9 cellular contexts compared by ENCODE assay signal in genomic region chr6:131116755-131117360, GRCh38. TPM values are rescaled to one million over a fixed set of nuclear protein-coding genes. Genes with fewer than 3 reads are reported as not detected.
DNase-seq lines count a peak whose midpoint lies in the region; ATAC-seq and TF ChIP-seq lines count a peak whose summit lies in the region.
"Had no signal": no experiment of that assay in that cellular context is flagged by ENCODE, and none has a peak within 500 bp of the region (broad histone marks: within the 10 kb centered on the region; RNA-seq: fewer than 3 reads in every experiment).

No MANE protein-coding gene starts in this region.

- intact Hi-C loops in activated CD8-positive, alpha-beta T cell treated with anti-CD3 and anti-CD28 coated beads for 36 hours (cut with micrococcal nuclease), result loop anchor here (1.0 kb wide), 1 partner anchor 232 kb away; no protein-coding TSS in a partner anchor

- no peak overlapping the region for H3K4me3 Mint-ChIP-seq in activated CD8-positive, alpha-beta T cell treated with anti-CD3 and anti-CD28 coated beads for 36 hours
- no peak overlapping the region for H3K4me3 Mint-ChIP-seq in activated CD8-positive, alpha-beta T cell treated with anti-CD3 and anti-CD28 coated beads, Interleukin-2, amount 10 ng/mL, durations not matched to agents 7 days and 5 days
- no peak overlapping the region for H3K4me3 Mint-ChIP-seq in mesothelial cell of epicardium
- H3K4me3 Mint-ChIP-seq in activated naive CD8-positive, alpha-beta T cell treated with anti-CD3 and anti-CD28 coated beads, Interleukin-2, amount 50 U/mL, for 24 hours, result no peak overlapping the region

- H3K27me3 Mint-ChIP-seq in activated CD8-positive, alpha-beta T cell treated with anti-CD3 and anti-CD28 coated beads for 36 hours, result peaks cover 1% of the 10 kb centered on the region
- no peaks in the 10 kb centered on the region for H3K27me3 Mint-ChIP-seq in activated CD8-positive, alpha-beta T cell treated with anti-CD3 and anti-CD28 coated beads, Interleukin-2, amount 10 ng/mL, durations not matched to agents 7 days and 5 days (ENCODE audit: low read depth)
- H3K27me3 Mint-ChIP-seq in mesothelial cell of epicardium (ENCODE audit: low read depth), result no peaks in the 10 kb centered on the region
- H3K27me3 Mint-ChIP-seq in activated naive CD8-positive, alpha-beta T cell treated with anti-CD3 and anti-CD28 coated beads, Interleukin-2, amount 50 U/mL, for 24 hours, result no peaks in the 10 kb centered on the region

- H3K4me1 Mint-ChIP-seq in activated CD8-positive, alpha-beta T cell treated with anti-CD3 and anti-CD28 coated beads for 36 hours (ENCODE audit: low read depth), result no peaks in the 10 kb centered on the region
- H3K4me1 Mint-ChIP-seq in activated CD8-positive, alpha-beta T cell treated with anti-CD3 and anti-CD28 coated beads, Interleukin-2, amount 10 ng/mL, durations not matched to agents 7 days and 5 days (ENCODE audit: low read depth), result no peaks in the 10 kb centered on the region
- H3K4me1 Mint-ChIP-seq in mesothelial cell of epicardium, result peaks cover 3% of the 10 kb centered on the region
- no peaks in the 10 kb centered on the region for H3K4me1 Mint-ChIP-seq in activated naive CD8-positive, alpha-beta T cell treated with anti-CD3 and anti-CD28 coated beads, Interleukin-2, amount 50 U/mL, for 24 hours

- no peaks in the 10 kb centered on the region for H3K36me3 Mint-ChIP-seq in activated CD8-positive, alpha-beta T cell treated with anti-CD3 and anti-CD28 coated beads for 36 hours (ENCODE audit: low read depth)
- H3K36me3 Mint-ChIP-seq in activated CD8-positive, alpha-beta T cell treated with anti-CD3 and anti-CD28 coated beads, Interleukin-2, amount 10 ng/mL, durations not matched to agents 7 days and 5 days (ENCODE audit: low read depth), result no peaks in the 10 kb centered on the region
- peaks cover 1% of the 10 kb centered on the region for H3K36me3 Mint-ChIP-seq in mesothelial cell of epicardium
- H3K36me3 Mint-ChIP-seq in activated naive CD8-positive, alpha-beta T cell treated with anti-CD3 and anti-CD28 coated beads, Interleukin-2, amount 50 U/mL, for 24 hours (ENCODE audit: low read depth), result no peaks in the 10 kb centered on the region
- H3K36me3 Mint-ChIP-seq: activated naive CD4-positive, alpha-beta T cell treated with anti-CD3 and anti-CD28 coated beads, Interleukin-2, amount 50 U/mL, for 72 hours had no signal

- peak; percentile 72 for TF ChIP-seq CTCF in activated CD8-positive, alpha-beta T cell treated with anti-CD3 and anti-CD28 coated beads for 36 hours (IDR thresholded peaks at IDR 0.05)
- TF ChIP-seq CTCF in mesothelial cell of epicardium (IDR thresholded peaks at IDR 0.05; ENCODE audit: unreplicated experiment), result peak; percentile 21

- no peaks in the 10 kb centered on the region for H3K9me3 Mint-ChIP-seq in activated CD8-positive, alpha-beta T cell treated with anti-CD3 and anti-CD28 coated beads for 36 hours
- H3K9me3 Mint-ChIP-seq in activated CD8-positive, alpha-beta T cell treated with anti-CD3 and anti-CD28 coated beads, Interleukin-2, amount 10 ng/mL, durations not matched to agents 7 days and 5 days (ENCODE audit: insufficient read depth), result no peaks in the 10 kb centered on the region
- H3K9me3 Mint-ChIP-seq in mesothelial cell of epicardium, result peaks cover 9% of the 10 kb centered on the region
- no peaks in the 10 kb centered on the region for H3K9me3 Mint-ChIP-seq in activated naive CD8-positive, alpha-beta T cell treated with anti-CD3 and anti-CD28 coated beads, Interleukin-2, amount 50 U/mL, for 24 hours
- H3K9me3 Mint-ChIP-seq: activated naive CD4-positive, alpha-beta T cell treated with anti-CD3 and anti-CD28 coated beads, Interleukin-2, amount 50 U/mL, for 72 hours had no signal

- no peak overlapping the region for H3K27ac Mint-ChIP-seq in activated CD8-positive, alpha-beta T cell treated with anti-CD3 and anti-CD28 coated beads for 36 hours
- H3K27ac Mint-ChIP-seq in activated CD8-positive, alpha-beta T cell treated with anti-CD3 and anti-CD28 coated beads, Interleukin-2, amount 10 ng/mL, durations not matched to agents 7 days and 5 days, result no peak overlapping the region
- H3K27ac Mint-ChIP-seq in mesothelial cell of epicardium, result no peak overlapping the region
- no peak overlapping the region for H3K27ac Mint-ChIP-seq in activated naive CD8-positive, alpha-beta T cell treated with anti-CD3 and anti-CD28 coated beads, Interleukin-2, amount 50 U/mL, for 24 hours
- H3K27ac Mint-ChIP-seq: activated naive CD4-positive, alpha-beta T cell treated with anti-CD3 and anti-CD28 coated beads, Interleukin-2, amount 50 U/mL, for 72 hours had no signal

- ATAC-seq in activated CD8-positive, alpha-beta T cell treated with anti-CD3 and anti-CD28 coated beads for 36 hours, result no peak
- no peak for ATAC-seq in activated CD8-positive, alpha-beta T cell treated with anti-CD3 and anti-CD28 coated beads, Interleukin-2, amount 10 ng/mL, durations not matched to agents 7 days and 5 days
- ATAC-seq in HG03135 (IDR thresholded peaks at IDR 0.05; ENCODE audit: unreplicated experiment) (no peak), HG02852 (IDR thresholded peaks at IDR 0.05; ENCODE audit: unreplicated experiment) (no peak)
- ATAC-seq in activated naive CD8-positive, alpha-beta T cell treated with anti-CD3 and anti-CD28 coated beads, Interleukin-2, amount 50 U/mL, for 24 hours, result no peak
- ATAC-seq: activated naive CD4-positive, alpha-beta T cell treated with anti-CD3 and anti-CD28 coated beads, Interleukin-2, amount 50 U/mL, for 72 hours had no signal

- no peak for DNase-seq in activated CD8-positive, alpha-beta T cell treated with anti-CD3 and anti-CD28 coated beads for 36 hours
- DNase-seq in activated CD8-positive, alpha-beta T cell treated with anti-CD3 and anti-CD28 coated beads, Interleukin-2, amount 10 ng/mL, durations not matched to agents 7 days and 5 days, result no peak
- DNase-seq in NCI-H1048 (lab: John Stamatoyannopoulos, UW) (peak; percentile 51), mesothelial cell of epicardium (ENCODE audit: low spot score in 2 of 2, unreplicated experiment in 2 of 2) (no peak)
- peak; percentile 40 for DNase-seq in central memory CD4-positive, alpha-beta T cell
- no peak for DNase-seq in activated naive CD8-positive, alpha-beta T cell treated with anti-CD3 and anti-CD28 coated beads, Interleukin-2, amount 50 U/mL, for 24 hours

- CTCF ChIA-PET in activated CD8-positive, alpha-beta T cell treated with anti-CD3 and anti-CD28 coated beads for 36 hours (lab: Charles Lee), result interaction anchor here (0.7 to 7.2 kb wide), 20 partner anchors 11 to 512 kb away, joined by 3 to 117 read pairs (median 4); partner anchors contain the start of gene MED23
- CTCF ChIA-PET in activated CD8-positive, alpha-beta T cell treated with anti-CD3 and anti-CD28 coated beads, Interleukin-2, amount 10 ng/mL, durations not matched to agents 7 days and 5 days (lab: Charles Lee), result interaction anchor here (0.8 to 8.2 kb wide), 15 partner anchors 12 to 795 kb away, joined by 3 to 97 read pairs (median 4); partner anchors contain the start of gene MED23

- POLR2A ChIA-PET in activated CD8-positive, alpha-beta T cell treated with anti-CD3 and anti-CD28 coated beads for 36 hours (lab: Charles Lee), result no interaction called here
- POLR2A ChIA-PET in activated CD8-positive, alpha-beta T cell treated with anti-CD3 and anti-CD28 coated beads, Interleukin-2, amount 10 ng/mL, durations not matched to agents 7 days and 5 days (lab: Charles Lee), result no interaction called here

RNA-seq across cellular contexts. Expression of gene AKAP7, which starts 18.4 kb away (rescaled TPM):
- 1 to 10 TPM; 6.2 to 6.5 TPM for total RNA-seq in activated CD8-positive, alpha-beta T cell treated with anti-CD3 and anti-CD28 coated beads for 36 hours
- total RNA-seq in activated CD8-positive, alpha-beta T cell treated with anti-CD3 and anti-CD28 coated beads, Interleukin-2, amount 10 ng/mL, durations not matched to agents 7 days and 5 days, result 1 to 10 TPM; 7.8 to 9.1 TPM
- 8.9 to 11.7 TPM (median 10.0 TPM) in 3 replicates for total RNA-seq in mesothelial cell of epicardium

RNA-seq across cellular contexts. Expression of gene EPB41L2, which starts 53.8 kb away (rescaled TPM):
- 10 to 100 TPM; 30.6 to 33.3 TPM for total RNA-seq in activated CD8-positive, alpha-beta T cell treated with anti-CD3 and anti-CD28 coated beads for 36 hours
- 10 to 100 TPM; 18.0 to 23.6 TPM for total RNA-seq in activated CD8-positive, alpha-beta T cell treated with anti-CD3 and anti-CD28 coated beads, Interleukin-2, amount 10 ng/mL, durations not matched to agents 7 days and 5 days
- 62.8 to 67.6 TPM (median 66.3 TPM) in 3 replicates for total RNA-seq in mesothelial cell of epicardium

Comparison
In these comparisons a context has a peak if more than half of its experiments do, and no peak if none do; other contexts are left out.
1. DNase-seq: peak in NCI-H1048 (single experiment) and central memory CD4-positive, alpha-beta T cell (single experiment); none in activated CD8-positive, alpha-beta T cell treated with anti-CD3 and anti-CD28 coated beads for 36 hours (single experiment), activated CD8-positive, alpha-beta T cell treated with anti-CD3 and anti-CD28 coated beads, Interleukin-2, amount 10 ng/mL, durations not matched to agents 7 days and 5 days (single experiment), mesothelial cell of epicardium (0 of 2) and activated naive CD8-positive, alpha-beta T cell treated with anti-CD3 and anti-CD28 coated beads, Interleukin-2, amount 50 U/mL, for 24 hours (single experiment).